13 cellular contexts compared by ENCODE assay signal in the genomic region with DNA sequence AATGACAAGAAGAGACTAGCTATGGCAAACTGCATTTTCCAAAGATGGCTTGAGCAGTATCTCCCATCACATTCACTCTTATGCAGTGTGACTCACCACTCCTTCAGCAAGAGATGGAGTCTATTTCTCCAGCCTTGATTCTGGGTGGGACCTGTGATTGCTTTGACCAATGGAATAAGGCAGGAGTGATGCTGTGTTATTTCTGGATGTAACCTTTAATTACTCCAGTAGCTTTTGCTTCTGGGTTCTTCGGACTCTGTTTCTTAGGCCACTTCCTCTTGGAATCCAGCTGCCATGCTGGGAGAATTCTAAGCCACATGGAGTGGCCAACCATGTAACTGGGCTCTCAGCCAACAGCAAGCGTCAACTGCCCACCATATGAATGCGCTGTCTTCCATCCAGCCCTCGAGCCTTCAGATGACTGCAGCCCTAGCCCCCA. TPM values are rescaled to one million over a fixed set of nuclear protein-coding genes. Genes with fewer than 3 reads are reported as not detected.
DNase-seq lines count a peak whose midpoint lies in the region; ATAC-seq, FAIRE-seq and TF ChIP-seq lines count a peak whose summit lies in the region.
"Had no signal": no experiment of that assay in that cellular context is flagged by ENCODE, and none has a peak within 500 bp of the region (broad histone marks: within the 10 kb centered on the region; RNA-seq: fewer than 3 reads in every experiment).

No MANE protein-coding gene starts in this region.

- CTCF ChIA-PET in HEK293 (lab: Yijun Ruan, JAX) = interaction anchor here (0.5 to 6.3 kb wide), 17 partner anchors 9 to 208 kb away, joined by 3 to 49 read pairs (median 4); partner anchors contain the start of gene TGM2

- H3K4me3 ChIP-seq in HEK293 (ENCODE audit: low read depth, low read length) (no peak overlapping the region), small intestine (ENCODE audit: low read depth in 1 of 2, low read length in 2 of 2) (no peak overlapping the region), hepatocyte (no peak overlapping the region)

- FAIRE-seq in small intestine (lab: Jason Lieb, UNC) = no peak

- H3K4me1 ChIP-seq in HEK293 (ENCODE audit: control insufficient read depth, insufficient read depth, low read length) (peaks cover 7% of the 10 kb centered on the region), small intestine (ENCODE audit: control insufficient read depth in 2 of 2, insufficient read depth in 1 of 2, low read depth in 1 of 2, low read length in 1 of 2) (peaks cover 0 to 11% of the 10 kb centered on the region in 2 donors), hepatocyte (ENCODE audit: insufficient read depth) (peaks cover 20% of the 10 kb centered on the region)

- no peak overlapping the region for H2AFZ ChIP-seq in hepatocyte

- ATAC-seq in GM19023 (IDR thresholded peaks at IDR 0.05; ENCODE audit: unreplicated experiment) = no peak

- peak; percentile 42 for DNase-seq in AG20443 (ENCODE audit: low spot score)
- DNase-seq in amniotic epithelial cell (ENCODE audit: low read depth) = peak; percentile 84
- peak; percentile 83 for DNase-seq in iris pigment epithelial cell (ENCODE audit: low read depth)
- DNase-seq in germinal center (ENCODE audit: low spot score) = no peak
- DNase-seq in small intestine = no peak
- no peak for DNase-seq in hepatocyte (ENCODE audit: low spot score)
- DNase-seq: GDM1, NCI-H1105, NCI-H446, substantia nigra had no signal

- no peaks in the 10 kb centered on the region for H4K20me1 ChIP-seq in hepatocyte (ENCODE audit: insufficient read depth, poor library complexity, severe bottlenecking)

- 90 to 95% (median 92%) methylated on average over 4 of the region's 4 CpGs for WGBS in small intestine, 3 donors
- 95% methylated on average over 4 of the region's 4 CpGs for WGBS in hepatocyte (ENCODE audit: low lambda C conversion rate, missing lambda C conversion rate)

- no peaks in the 10 kb centered on the region for H3K36me3 ChIP-seq in HEK293 (ENCODE audit: control insufficient read depth in 2 of 2, insufficient read depth in 1 of 2, low read length in 2 of 2)
- no peaks in the 10 kb centered on the region for H3K36me3 ChIP-seq in small intestine (ENCODE audit: control insufficient read depth in 2 of 2, insufficient read depth in 2 of 2, low read length in 2 of 2)
- H3K36me3 ChIP-seq in hepatocyte (replicated peaks; ENCODE audit: insufficient read depth, low read depth) = no peaks in the 10 kb centered on the region
- H3K36me3 ChIP-seq: neutrophil had no signal

- POLR2A ChIA-PET in HEK293 (lab: Yijun Ruan, JAX) = no interaction called here

- H3K4me2 ChIP-seq in hepatocyte = no peak overlapping the region

- no peaks in the 10 kb centered on the region for H3K9me2 ChIP-seq in hepatocyte (replicated peaks; ENCODE audit: insufficient read depth)

- no peaks in the 10 kb centered on the region for H3K27me3 ChIP-seq in small intestine (ENCODE audit: control insufficient read depth in 2 of 2, insufficient read depth in 2 of 2, low read length in 2 of 2)
- no peaks in the 10 kb centered on the region for H3K27me3 ChIP-seq in hepatocyte
- H3K27me3 ChIP-seq: neutrophil had no signal

- H3K9me3 ChIP-seq in HEK293 (ENCODE audit: control insufficient read depth, insufficient read depth, low read depth, low read length) (no peaks in the 10 kb centered on the region), small intestine (ENCODE audit: control insufficient read depth, low read depth) (no peaks in the 10 kb centered on the region), hepatocyte (ENCODE audit: low read depth) (no peaks in the 10 kb centered on the region)
- H3K9me3 ChIP-seq: neutrophil had no signal

- TF ChIP-seq CTCF in HEK293 (tag by site-specific recombination; IDR thresholded peaks at IDR 0.05) (no peak), hepatocyte (IDR thresholded peaks at IDR 0.05; ENCODE audit: poor library complexity) (no peak)

- H3K27ac ChIP-seq in HEK293 (ENCODE audit: extremely low read depth, low read depth, low read length) = no peak overlapping the region
- H3K27ac ChIP-seq in small intestine (ENCODE audit: low read depth in 1 of 2, low read length in 1 of 2) = no peak overlapping the region
- no peak overlapping the region for H3K27ac ChIP-seq in hepatocyte
- H3K27ac ChIP-seq: neutrophil had no signal

- no peaks in the 10 kb centered on the region for H3K79me2 ChIP-seq in hepatocyte

TF ChIP-seq in HEK293, 187 proteins besides CTCF, POLR2A, EP300 and RAD21:
- TF ChIP-seq ZNF747 (tag by site-specific recombination; IDR thresholded peaks at IDR 0.05) = no peak
- TF ChIP-seq ZNF449 (tag by site-specific recombination; IDR thresholded peaks at IDR 0.05) = peak; percentile 67
- TF ChIP-seq ZNF175 (tag by site-specific recombination; IDR thresholded peaks at IDR 0.05) = no peak

RNA-seq across cellular contexts. Expression of gene TGM2, which starts 50.7 kb away (rescaled TPM):
- polyA plus RNA-seq in small intestine (10 to 100 TPM; 19.7 to 92.7 (median 25.5) TPM), hepatocyte (85.8 and 88.5 TPM in 2 replicates)
- total RNA-seq in hepatocyte = 120 and 133 TPM in 2 replicates

Comparison
In these comparisons a context has a peak if more than half of its experiments do, and no peak if none do; other contexts are left out.
1. DNase-seq: peak in AG20443 (single experiment), amniotic epithelial cell (single experiment) and iris pigment epithelial cell (single experiment); none in germinal center (single experiment), small intestine (single experiment) and hepatocyte (single experiment).